In the genomic region with DNA sequence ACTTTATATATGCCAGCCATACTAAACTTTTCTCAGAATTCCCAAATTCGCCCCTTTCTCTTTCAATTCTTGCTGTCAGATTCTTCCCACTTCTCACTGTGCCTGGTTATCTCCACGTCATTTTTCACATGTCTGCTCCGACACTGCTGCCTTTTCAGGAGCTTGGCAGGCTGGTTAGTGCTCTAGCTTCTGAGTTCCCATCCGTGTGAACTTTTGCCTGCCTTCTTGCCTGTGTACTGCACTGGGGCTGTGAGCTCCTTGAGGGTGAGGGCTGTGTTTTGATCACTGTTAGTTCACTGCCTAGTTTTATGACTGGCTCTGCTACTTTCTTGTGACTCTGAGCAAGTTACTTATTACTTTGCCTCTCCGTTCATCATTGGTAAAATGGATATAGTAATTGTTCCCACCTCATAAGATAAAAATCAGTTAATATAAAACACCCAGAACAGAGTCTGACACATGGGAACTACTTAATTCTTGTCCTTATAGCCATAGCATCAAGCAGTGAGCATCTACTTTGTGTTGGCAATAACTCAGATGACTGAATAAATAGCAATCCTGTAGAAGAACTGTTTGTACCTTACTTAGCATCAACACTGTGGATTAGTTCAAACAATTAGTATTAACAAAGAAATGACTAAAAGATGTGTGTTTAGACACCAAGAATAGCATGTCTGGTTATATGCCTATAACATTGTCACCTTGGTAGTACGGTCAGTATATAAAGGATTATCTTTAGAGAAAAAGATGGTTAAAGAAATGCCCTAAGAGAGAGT, we compare ENCODE assay signal across 8 cellular contexts. TPM values are rescaled to one million over a fixed set of nuclear protein-coding genes. Genes with fewer than 3 reads are reported as not detected.
DNase-seq lines count a peak whose midpoint lies in the region; ATAC-seq and TF ChIP-seq lines count a peak whose summit lies in the region.

No MANE protein-coding gene starts in this region.

- H3K27ac Mint-ChIP-seq in activated T-helper 2 cell treated with anti-CD3 and anti-CD28 coated beads, Interferon-gamma antibody, Interleukin-2, Interleukin-4, amounts not matched to agents 10 μg/mL and 5 μg/mL and 100 μg/mL, durations not matched to agents 14 hours and 24 hours and 36 hours, result peak overlapping the region; percentile 91

- RAD21 ChIA-PET in HCT116 (lab: Charles Lee; ENCODE audit: low non-redundant PET in 1 of 2, low total read pairs in 2 of 2, uncharacterized antibody in 2 of 2, unreplicated experiment in 2 of 2), result no interaction called here

- H3K36me3 Mint-ChIP-seq in activated T-helper 2 cell treated with anti-CD3 and anti-CD28 coated beads, Interferon-gamma antibody, Interleukin-2, Interleukin-4, amounts not matched to agents 10 μg/mL and 5 μg/mL and 100 μg/mL, durations not matched to agents 14 hours and 24 hours and 36 hours (ENCODE audit: low read depth), result peaks cover 84% of the 10 kb centered on the region

- WGBS in sigmoid colon, 2 donors, result 86 to 88% methylated on average over 6 of the region's 6 CpGs

- H3K79me2 ChIP-seq in HCT116 (ENCODE audit: insufficient read depth, low read length), result peaks cover 97% of the 10 kb centered on the region

- POLR2A ChIA-PET in HCT116 (lab: Charles Lee), result interaction anchor here (1.6 kb wide), 1 partner anchor 22 kb away, joined by 3 read pairs; no protein-coding TSS in a partner anchor

- DNase-seq in HCT116 (ENCODE audit: low read depth, low spot score), result no peak
- DNase-seq in activated T-helper 2 cell treated with anti-CD3 and anti-CD28 coated beads, Interferon-gamma antibody, Interleukin-2, Interleukin-4, amounts not matched to agents 10 μg/mL and 5 μg/mL and 100 μg/mL, durations not matched to agents 14 hours and 24 hours and 36 hours (ENCODE audit: low spot score), result no peak
- DNase-seq in fibroblast of the aortic adventitia (ENCODE audit: low read depth), result peak; percentile 18
- DNase-seq in sigmoid colon, result no peak
- DNase-seq in SIG-M5 (lab: John Stamatoyannopoulos, UW), result no peak
- DNase-seq in NCI-H1105 treated with DMSO at 0.1 percent for 48 hours (lab: John Stamatoyannopoulos, UW), result no peak
- no peak for DNase-seq in NCI-H510A treated with DMSO at 0.1 percent for 48 hours (lab: John Stamatoyannopoulos, UW)

- H3K27me3 Mint-ChIP-seq in activated T-helper 2 cell treated with anti-CD3 and anti-CD28 coated beads, Interferon-gamma antibody, Interleukin-2, Interleukin-4, amounts not matched to agents 10 μg/mL and 5 μg/mL and 100 μg/mL, durations not matched to agents 14 hours and 24 hours and 36 hours (ENCODE audit: low read depth), result no peaks in the 10 kb centered on the region

- intact Hi-C loops in HCT116 (cut with micrococcal nuclease), result loop anchor here (5.0 kb wide), 1 partner anchor 373 kb away; no protein-coding TSS in a partner anchor
- intact Hi-C loops in activated T-helper 2 cell treated with anti-CD3 and anti-CD28 coated beads, Interferon-gamma antibody, Interleukin-2, Interleukin-4, amounts not matched to agents 10 μg/mL and 5 μg/mL and 100 μg/mL, durations not matched to agents 14 hours and 24 hours and 36 hours (cut with micrococcal nuclease), result loop anchor here (1.0 to 10.0 kb wide), 3 partner anchors 8 to 565 kb away; a partner anchor contains a TSS
- intact Hi-C loops in sigmoid colon (cut with DNase I), result loop anchor here (10.0 kb wide), 1 partner anchor 345 kb away; a partner anchor contains a TSS

- ATAC-seq in HCT116 (no peak), GM21786 (IDR thresholded peaks at IDR 0.05; ENCODE audit: unreplicated experiment) (no peak)

- peak overlapping the region; percentile 23 for H3K4me3 Mint-ChIP-seq in activated T-helper 2 cell treated with anti-CD3 and anti-CD28 coated beads, Interferon-gamma antibody, Interleukin-2, Interleukin-4, amounts not matched to agents 10 μg/mL and 5 μg/mL and 100 μg/mL, durations not matched to agents 14 hours and 24 hours and 36 hours (ENCODE audit: low read depth)

- no peak overlapping the region for H3K9ac ChIP-seq in HCT116 (ENCODE audit: low read length)

- no peaks in the 10 kb centered on the region for H3K9me3 Mint-ChIP-seq in activated T-helper 2 cell treated with anti-CD3 and anti-CD28 coated beads, Interferon-gamma antibody, Interleukin-2, Interleukin-4, amounts not matched to agents 10 μg/mL and 5 μg/mL and 100 μg/mL, durations not matched to agents 14 hours and 24 hours and 36 hours

- H3K4me3 ChIP-seq in HCT116 (replicated peaks in 1 of 2; ENCODE audit: low read depth in 1 of 2, low read length in 2 of 2), result no peak overlapping the region
- no peak overlapping the region for H3K4me3 ChIP-seq in fibroblast of the aortic adventitia (ENCODE audit: low read depth, low read length)
- no peak overlapping the region for H3K4me3 ChIP-seq in sigmoid colon

- TF ChIP-seq RAD21 in HCT116 (IDR thresholded peaks at IDR 0.05; ENCODE audit: low read depth), result no peak

- no peak overlapping the region for H3K27ac ChIP-seq in HCT116 (ENCODE audit: low read depth, low read length)
- peak overlapping the region; percentile 35 to 66 (median 56) for H3K27ac ChIP-seq in sigmoid colon

- no peak for TF ChIP-seq POLR2A in HCT116 (IDR thresholded peaks at IDR 0.05; ENCODE audit: borderline replicate concordance, extremely low read depth, insufficient read depth, insufficient read length)
- TF ChIP-seq POLR2A in sigmoid colon (IDR thresholded peaks at IDR 0.05), result no peak

- H3K4me1 Mint-ChIP-seq in activated T-helper 2 cell treated with anti-CD3 and anti-CD28 coated beads, Interferon-gamma antibody, Interleukin-2, Interleukin-4, amounts not matched to agents 10 μg/mL and 5 μg/mL and 100 μg/mL, durations not matched to agents 14 hours and 24 hours and 36 hours (ENCODE audit: low read depth), result peaks cover 59% of the 10 kb centered on the region

- H4K20me1 ChIP-seq in HCT116 (ENCODE audit: insufficient read depth), result 0 out of 2 replicates have a peak, but pooled peaks cover 9% of the 10 kb centered on the region

- TF ChIP-seq CTCF in HCT116 (IDR thresholded peaks at IDR 0.05 in 2 of 3, conservative IDR thresholded peaks at IDR 0.05 in 1 of 3; ENCODE audit: borderline replicate concordance in 1 of 3, insufficient read depth in 1 of 3, low read depth in 2 of 3, low read length in 2 of 3) (no peak), fibroblast of the aortic adventitia (IDR thresholded peaks at IDR 0.05; ENCODE audit: insufficient read depth, low read length) (no peak), sigmoid colon (IDR thresholded peaks at IDR 0.05) (no peak)

- H3K27me3 ChIP-seq in HCT116 (ENCODE audit: insufficient read depth, low read length) (no peaks in the 10 kb centered on the region), sigmoid colon (no peaks in the 10 kb centered on the region)

- H3K4me1 ChIP-seq in HCT116 (ENCODE audit: control insufficient read depth in 1 of 2, insufficient read depth in 2 of 2, low read length in 2 of 2) (peaks cover 8 to 19% of the 10 kb centered on the region in 2 experiments; a peak in 3 of 4 replicates), sigmoid colon (peaks cover 0 to 43% (median 37%) of the 10 kb centered on the region in 4 donors)

- H3K4me2 ChIP-seq in HCT116 (ENCODE audit: low read length), result no peak overlapping the region

- no peak overlapping the region for H2AFZ ChIP-seq in HCT116 (ENCODE audit: low read depth, low read length, poor library complexity, severe bottlenecking)

- H3K36me3 ChIP-seq in HCT116 (ENCODE audit: control insufficient read depth in 1 of 2, insufficient read depth in 2 of 2, low read length in 2 of 2) (peaks cover 66 to 71% of the 10 kb centered on the region in 2 experiments), sigmoid colon (peaks cover 4 to 78% (median 12%) of the 10 kb centered on the region in 4 donors)

- H3K9me3 ChIP-seq in HCT116 (ENCODE audit: control insufficient read depth in 1 of 2, insufficient read depth in 1 of 2, low read depth in 1 of 2, low read length in 2 of 2), result no peaks in the 10 kb centered on the region
- no peaks in the 10 kb centered on the region for H3K9me3 ChIP-seq in sigmoid colon

- TF ChIP-seq EP300 in sigmoid colon (IDR thresholded peaks at IDR 0.05), result peak in 1 of 4 donors; percentile 29

- BruUV-seq in HCT116 (replicated peaks; lab: Mats Ljungman, UMichigan), result no TSS peak

- no peaks in the 10 kb centered on the region for H3K9me2 ChIP-seq in HCT116 (ENCODE audit: insufficient read depth)

- CTCF ChIA-PET in HCT116 (lab: Charles Lee), result no interaction called here

TF ChIP-seq in HCT116, 20 proteins besides CTCF, POLR2A, EP300 and RAD21 (continues in another document):
- TF ChIP-seq ZNF274 (IDR thresholded peaks at IDR 0.05; ENCODE audit: low read depth, low read length) (no peak), TCF7L2 (IDR thresholded peaks at IDR 0.05; ENCODE audit: borderline replicate concordance, extremely low read depth, insufficient read depth, insufficient read length) (no peak), SIN3A (IDR thresholded peaks at IDR 0.05; ENCODE audit: low read depth) (0 out of 2 replicates have a peak, but pooled peaks have one; percentile 23)

RNA-seq across cellular contexts. Expression of a gene that starts 5.5 kb away (rescaled TPM):
- 179 TPM for total RNA-seq in HCT116 (2021; ENCODE audit: unreplicated experiment)
- 130 and 156 TPM in 2 replicates for polyA plus RNA-seq in HCT116 (2012)
- 168 and 174 TPM in 2 replicates for total RNA-seq in activated T-helper 2 cell treated with anti-CD3 and anti-CD28 coated beads, Interferon-gamma antibody, Interleukin-2, Interleukin-4, amounts not matched to agents 10 μg/mL and 5 μg/mL and 100 μg/mL, durations not matched to agents 14 hours and 24 hours and 36 hours
- 175 and 260 TPM in 2 replicates for total RNA-seq in fibroblast of the aortic adventitia (ENCODE audit: low replicate concordance)
- 100 to 1,000 TPM in 3 of 4 donors, 10 to 100 TPM in 1; 77.5 to 178 (median 131) TPM for total RNA-seq in sigmoid colon
- polyA plus RNA-seq in sigmoid colon, result 100 to 1,000 TPM; 107 to 189 (median 141) TPM

RNA-seq across cellular contexts. Expression of a gene that starts 8.8 kb away (rescaled TPM):
- 115 TPM for total RNA-seq in HCT116 (2021; ENCODE audit: unreplicated experiment)
- 104 and 131 TPM in 2 replicates for polyA plus RNA-seq in HCT116 (2012)
- 0.57 and 1.4 TPM in 2 replicates for total RNA-seq in activated T-helper 2 cell treated with anti-CD3 and anti-CD28 coated beads, Interferon-gamma antibody, Interleukin-2, Interleukin-4, amounts not matched to agents 10 μg/mL and 5 μg/mL and 100 μg/mL, durations not matched to agents 14 hours and 24 hours and 36 hours
- total RNA-seq in fibroblast of the aortic adventitia (ENCODE audit: low replicate concordance), result 3.4 and 8.9 TPM in 2 replicates
- total RNA-seq in sigmoid colon, result 1 to 10 TPM in 3 of 4 donors, under 1 TPM in 1; 0.68 to 2.1 (median 1.4) TPM
- 10 to 100 TPM in 2 of 3 donors, 1 to 10 TPM in 1; 9.7 to 13.2 (median 12.2) TPM for polyA plus RNA-seq in sigmoid colon

RNA-seq across cellular contexts. Expression of a gene that starts 28.0 kb away (rescaled TPM):
- total RNA-seq in HCT116 (2021; ENCODE audit: unreplicated experiment) (4.0 TPM), fibroblast of the aortic adventitia (ENCODE audit: low replicate concordance) (0.36 and 0.41 TPM in 2 replicates), sigmoid colon (under 1 TPM; 0.36 to 0.83 (median 0.59) TPM)
- 0.65 and 1.5 TPM in 2 replicates for polyA plus RNA-seq in HCT116 (2012)
- total RNA-seq in activated T-helper 2 cell treated with anti-CD3 and anti-CD28 coated beads, Interferon-gamma antibody, Interleukin-2, Interleukin-4, amounts not matched to agents 10 μg/mL and 5 μg/mL and 100 μg/mL, durations not matched to agents 14 hours and 24 hours and 36 hours, result 0.07 TPM in 1 of 2 replicates, not detected in the other
- under 1 TPM in 2 of 3 donors, not detected in 1; 0.22 to 0.60 TPM for polyA plus RNA-seq in sigmoid colon

Comparison
In these comparisons a context has a peak if more than half of its experiments do, and no peak if none do; other contexts are left out.
1. RNA of a gene that starts 8.8 kb away (total RNA-seq): 115 TPM in HCT116 (single experiment); 3.4 to 8.9 TPM in fibroblast of the aortic adventitia, 0.68 to 2.1 TPM in sigmoid colon and 0.57 to 1.4 TPM in activated T-helper 2 cell treated with anti-CD3 and anti-CD28 coated beads, Interferon-gamma antibody, Interleukin-2, Interleukin-4, amounts not matched to agents 10 μg/mL and 5 μg/mL and 100 μg/mL, durations not matched to agents 14 hours and 24 hours and 36 hours; every median in the first group is over 10 times any median in the second.